Comparison of ENCODE assay signal across 8 cellular contexts in the genomic region with DNA sequence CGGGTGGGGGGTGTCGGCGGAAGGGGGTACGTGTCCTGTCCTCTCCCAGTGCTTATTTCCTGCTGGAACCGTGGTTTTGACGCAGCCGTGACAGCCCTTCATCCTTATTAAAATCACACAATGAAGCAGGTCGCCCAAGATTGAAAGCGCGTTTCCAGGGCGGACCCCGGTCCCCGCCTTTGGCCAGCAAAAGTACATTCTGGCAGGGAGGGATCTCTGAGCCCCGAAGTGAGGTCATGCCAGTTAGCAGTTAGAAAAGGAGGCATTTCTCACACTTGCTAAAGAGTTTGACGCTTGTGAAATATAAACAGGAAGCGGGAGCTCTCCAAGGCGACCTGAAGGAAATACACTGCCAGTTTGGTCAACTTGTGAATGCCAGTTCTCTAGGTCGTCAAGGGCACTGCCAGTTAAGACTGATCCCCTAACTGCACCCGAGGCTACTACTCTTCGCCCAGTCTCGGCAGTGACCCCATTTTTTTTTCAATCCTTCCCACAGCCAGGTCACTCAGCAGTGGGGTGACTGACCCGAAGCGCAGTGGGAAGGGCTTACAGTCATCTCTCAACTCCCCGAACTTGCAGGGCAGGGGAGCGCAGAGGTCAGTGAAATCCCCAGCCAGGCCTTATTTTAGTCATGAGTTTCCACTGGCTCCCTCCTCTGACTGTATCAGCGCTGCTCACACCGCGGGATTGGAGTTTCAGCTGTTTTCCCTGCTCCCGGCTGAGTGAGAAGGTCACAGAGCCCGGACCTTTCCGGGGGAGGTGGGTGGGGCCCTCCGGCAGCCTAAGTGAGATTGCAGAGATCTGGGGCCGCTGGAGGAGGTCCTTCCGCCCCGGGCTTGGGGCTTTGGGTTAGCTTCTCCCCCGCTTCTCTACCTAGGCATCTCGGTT. TPM values are rescaled to one million over a fixed set of nuclear protein-coding genes. Genes with fewer than 3 reads are reported as not detected.
DNase-seq lines count a peak whose midpoint lies in the region; ATAC-seq and TF ChIP-seq lines count a peak whose summit lies in the region.

No MANE protein-coding gene starts in this region.

- in situ Hi-C loops in transverse colon (cut with MboI; ENCODE audit: low pct_ligation_motif_present in 1 of 4, low pct_unique_long_range_greater_than_20kb in 1 of 4, low sequenced_read_pairs in 3 of 4), result loop anchor here in 2 of 4 donors (10.0 to 25.0 kb wide), 2 partner anchors 140 to 252 kb away; no protein-coding TSS in a partner anchor

- peak overlapping the region; percentile 42 to 73 (median 64) for H3K4me3 ChIP-seq in transverse colon

- H3K9me3 Mint-ChIP-seq in activated naive CD4-positive, alpha-beta T cell treated with anti-CD3 and anti-CD28 coated beads for 36 hours, result no peaks in the 10 kb centered on the region

- DNase-seq in A172 (ENCODE audit: low spot score) (peak; percentile 90), RKO (ENCODE audit: low spot score) (peak; percentile 92), globus pallidus (ENCODE audit: low spot score) (peak; percentile 54), occipital lobe (lab: John Stamatoyannopoulos, UW) (peak; percentile 20), transverse colon (peak; percentile 79)
- peak; percentile 87 for DNase-seq in activated naive CD4-positive, alpha-beta T cell treated with anti-CD3 and anti-CD28 coated beads for 36 hours

- 17 to 27% methylated on average over 10 to 37 of the region's 37 CpGs for WGBS in transverse colon (ENCODE audit: low coverage in 1 of 2), 2 donors

- peaks cover 27% of the 10 kb centered on the region for H3K36me3 Mint-ChIP-seq in activated naive CD4-positive, alpha-beta T cell treated with anti-CD3 and anti-CD28 coated beads for 36 hours (ENCODE audit: low read depth)

- CTCF ChIA-PET in activated naive CD4-positive, alpha-beta T cell treated with anti-CD3 and anti-CD28 coated beads for 36 hours (lab: Charles Lee), result interaction anchor here (0.8 to 6.3 kb wide), 35 partner anchors 11 to 266 kb away, joined by 3 to 67 read pairs (median 7); no protein-coding TSS in a partner anchor

- peak overlapping the region; percentile 98 for H3K27ac Mint-ChIP-seq in activated naive CD4-positive, alpha-beta T cell treated with anti-CD3 and anti-CD28 coated beads for 36 hours

- no peaks in the 10 kb centered on the region for H3K27me3 Mint-ChIP-seq in activated naive CD4-positive, alpha-beta T cell treated with anti-CD3 and anti-CD28 coated beads for 36 hours (ENCODE audit: low read depth)

- H3K4me1 ChIP-seq in transverse colon, result peaks cover 9 to 33% (median 30%) of the 10 kb centered on the region in 4 donors

- H3K27me3 ChIP-seq in transverse colon, result no peaks in the 10 kb centered on the region

- ATAC-seq in GM18868 (IDR thresholded peaks at IDR 0.05; ENCODE audit: unreplicated experiment) (peak; percentile 38), HG03066 (IDR thresholded peaks at IDR 0.05; ENCODE audit: low read depth, unreplicated experiment) (peak; percentile 34)

- peak overlapping the region; percentile 99 to 100 (median 100) for H3K27ac ChIP-seq in transverse colon

- no peak for TF ChIP-seq EP300 in transverse colon (IDR thresholded peaks at IDR 0.05; ENCODE audit: low read depth)

- no peaks in the 10 kb centered on the region for H3K36me3 ChIP-seq in transverse colon

- H3K4me1 Mint-ChIP-seq in activated naive CD4-positive, alpha-beta T cell treated with anti-CD3 and anti-CD28 coated beads for 36 hours (ENCODE audit: low read depth), result peaks cover 42% of the 10 kb centered on the region

- H3K4me3 Mint-ChIP-seq in activated naive CD4-positive, alpha-beta T cell treated with anti-CD3 and anti-CD28 coated beads for 36 hours, result peak overlapping the region; percentile 96

- intact Hi-C loops in activated naive CD4-positive, alpha-beta T cell treated with anti-CD3 and anti-CD28 coated beads for 36 hours (cut with micrococcal nuclease), result loop anchor here (1.0 to 10.0 kb wide), 9 partner anchors 80 to 626 kb away; no protein-coding TSS in a partner anchor
- intact Hi-C loops in transverse colon (cut with DNase I; ENCODE audit: low total_unique reads), result no loop called here

- peak; percentile 44 for TF ChIP-seq POLR2A in transverse colon (IDR thresholded peaks at IDR 0.05)

- no peaks in the 10 kb centered on the region for H3K9me3 ChIP-seq in transverse colon

- TF ChIP-seq CTCF in transverse colon (IDR thresholded peaks at IDR 0.05), result no peak

RNA-seq across cellular contexts. Expression of a gene that starts 2.0 kb away (rescaled TPM):
- total RNA-seq in A172 (2014; rRNA removed; shearing (Covaris generic)), result 91.4 and 96.0 TPM in 2 replicates
- total RNA-seq in activated naive CD4-positive, alpha-beta T cell treated with anti-CD3 and anti-CD28 coated beads for 36 hours, result 10 to 100 TPM; 98.0 to 98.2 TPM
- total RNA-seq in occipital lobe (6.6 TPM), transverse colon (10 to 100 TPM; 13.4 to 50.9 (median 18.0) TPM)

Comparison
In these comparisons a context has a peak if more than half of its experiments do, and no peak if none do; other contexts are left out.
1. Peak in every context shown above with its lines: DNase-seq, ATAC-seq, H3K4me3 ChIP-seq and H3K27ac ChIP-seq.
2. DNase-seq: peak in every context shown above with its lines; median percentile 92 in RKO; 90 in A172; 87 in activated naive CD4-positive, alpha-beta T cell treated with anti-CD3 and anti-CD28 coated beads for 36 hours; 79 in transverse colon; 54 in globus pallidus; 20 in occipital lobe.